Comparison of ENCODE assay signal across 18 cellular contexts in the genomic region with DNA sequence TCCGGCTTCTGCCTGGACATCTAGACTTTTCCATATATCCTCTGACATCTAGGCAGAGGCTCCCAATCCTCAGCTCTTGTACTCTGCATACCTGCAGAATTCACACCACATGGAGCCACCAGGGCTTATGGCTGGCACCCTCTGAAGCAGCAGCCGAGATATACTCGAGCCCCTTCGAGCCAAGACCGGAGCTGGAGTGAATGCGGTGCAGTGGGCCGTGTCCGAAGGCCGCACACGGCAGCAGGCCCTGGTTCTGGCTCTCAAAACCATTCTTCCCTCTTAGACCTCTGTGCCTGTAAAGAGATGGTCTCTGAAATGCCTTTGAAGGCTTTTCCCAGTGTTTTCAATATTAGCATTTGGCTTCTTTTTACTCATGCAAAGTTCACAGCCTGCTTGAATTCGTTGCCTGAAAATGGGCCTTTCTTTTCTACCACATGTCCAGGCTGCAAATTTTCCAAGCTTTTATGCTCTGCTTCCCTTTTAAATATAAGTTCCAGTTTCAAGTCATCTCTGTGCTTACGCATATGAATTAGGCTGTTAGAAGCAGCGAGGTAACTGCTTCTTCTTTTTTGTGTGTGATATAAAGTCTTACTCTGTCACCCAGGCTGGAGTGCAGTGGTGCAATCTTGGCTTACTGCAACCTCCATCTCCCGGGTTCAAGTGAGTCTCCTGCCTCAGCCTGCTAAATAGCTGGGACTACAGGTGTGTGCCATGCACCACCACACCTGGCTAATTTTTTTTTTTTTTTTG. TPM values are rescaled to one million over a fixed set of nuclear protein-coding genes. Genes with fewer than 3 reads are reported as not detected.
DNase-seq lines count a peak whose midpoint lies in the region; ATAC-seq, FAIRE-seq and TF ChIP-seq lines count a peak whose summit lies in the region.
"Had no signal": no experiment of that assay in that cellular context is flagged by ENCODE, and none has a peak within 500 bp of the region (broad histone marks: within the 10 kb centered on the region; RNA-seq: fewer than 3 reads in every experiment).

No MANE protein-coding gene starts in this region.

- H3K36me3 Mint-ChIP-seq in activated CD4-positive, alpha-beta memory T cell treated with anti-CD3 and anti-CD28 coated beads for 36 hours: peaks cover 8% of the 10 kb centered on the region
- peaks cover 56% of the 10 kb centered on the region for H3K36me3 Mint-ChIP-seq in activated CD4-positive, alpha-beta memory T cell treated with anti-CD3 and anti-CD28 coated beads, Interleukin-2, amount 10 ng/mL, durations not matched to agents 7 days and 5 days (ENCODE audit: low read depth)
- no peaks in the 10 kb centered on the region for H3K36me3 Mint-ChIP-seq in stimulated activated memory B cell treated with anti-CD40 and anti-IgM and Interleukin-4, amounts not matched to agents 10 μg/mL and 1 μg/mL and 100 μg/mL, for 72 hours

- H3K9me3 ChIP-seq in OCI-LY3 (ENCODE audit: insufficient read depth, low read length): no peaks in the 10 kb centered on the region; the same call in 1 of the 2 replicates
- H3K9me3 ChIP-seq: A549, esophagus squamous epithelium had no signal

- peaks cover 66% of the 10 kb centered on the region for H3K4me1 ChIP-seq in OCI-LY3 (ENCODE audit: low read length)
- H3K4me1 ChIP-seq: A549, esophagus squamous epithelium, right atrium auricular region had no signal

- H4K20me1 ChIP-seq in OCI-LY3 (ENCODE audit: insufficient read depth, low read length): no peaks in the 10 kb centered on the region

- no peaks in the 10 kb centered on the region for H3K27me3 Mint-ChIP-seq in activated CD4-positive, alpha-beta memory T cell treated with anti-CD3 and anti-CD28 coated beads for 36 hours
- no peaks in the 10 kb centered on the region for H3K27me3 Mint-ChIP-seq in activated CD4-positive, alpha-beta memory T cell treated with anti-CD3 and anti-CD28 coated beads, Interleukin-2, amount 10 ng/mL, durations not matched to agents 7 days and 5 days
- H3K27me3 Mint-ChIP-seq in stimulated activated memory B cell treated with anti-CD40 and anti-IgM and Interleukin-4, amounts not matched to agents 10 μg/mL and 1 μg/mL and 100 μg/mL, for 72 hours: no peaks in the 10 kb centered on the region

- no peaks in the 10 kb centered on the region for H3K9me3 Mint-ChIP-seq in activated CD4-positive, alpha-beta memory T cell treated with anti-CD3 and anti-CD28 coated beads for 36 hours
- peaks cover 3% of the 10 kb centered on the region for H3K9me3 Mint-ChIP-seq in activated CD4-positive, alpha-beta memory T cell treated with anti-CD3 and anti-CD28 coated beads, Interleukin-2, amount 10 ng/mL, durations not matched to agents 7 days and 5 days
- peaks cover 6% of the 10 kb centered on the region for H3K9me3 Mint-ChIP-seq in stimulated activated memory B cell treated with anti-CD40 and anti-IgM and Interleukin-4, amounts not matched to agents 10 μg/mL and 1 μg/mL and 100 μg/mL, for 72 hours

- H3K27ac Mint-ChIP-seq in activated CD4-positive, alpha-beta memory T cell treated with anti-CD3 and anti-CD28 coated beads for 36 hours: peak overlapping the region; percentile 13
- no peak overlapping the region for H3K27ac Mint-ChIP-seq in activated CD4-positive, alpha-beta memory T cell treated with anti-CD3 and anti-CD28 coated beads, Interleukin-2, amount 10 ng/mL, durations not matched to agents 7 days and 5 days
- H3K27ac Mint-ChIP-seq in stimulated activated memory B cell treated with anti-CD40 and anti-IgM and Interleukin-4, amounts not matched to agents 10 μg/mL and 1 μg/mL and 100 μg/mL, for 72 hours: peak overlapping the region; percentile 73

- peak overlapping the region; percentile 45 for H3K27ac ChIP-seq in OCI-LY3 (ENCODE audit: low read length)
- H3K27ac ChIP-seq: A549, esophagus squamous epithelium, right atrium auricular region had no signal

- FAIRE-seq in H54 (lab: Jason Lieb, UNC): no peak
- FAIRE-seq: A549, urothelium cell line had no signal

- no peak overlapping the region for H3K4me3 Mint-ChIP-seq in activated CD4-positive, alpha-beta memory T cell treated with anti-CD3 and anti-CD28 coated beads for 36 hours
- H3K4me3 Mint-ChIP-seq in activated CD4-positive, alpha-beta memory T cell treated with anti-CD3 and anti-CD28 coated beads, Interleukin-2, amount 10 ng/mL, durations not matched to agents 7 days and 5 days: no peak overlapping the region
- H3K4me3 Mint-ChIP-seq in stimulated activated memory B cell treated with anti-CD40 and anti-IgM and Interleukin-4, amounts not matched to agents 10 μg/mL and 1 μg/mL and 100 μg/mL, for 72 hours: no peak overlapping the region

- no peak for TF ChIP-seq POLR2A in H54 (IDR thresholded peaks at IDR 0.05; ENCODE audit: low read depth, low read length)

- peaks cover 7% of the 10 kb centered on the region for H3K36me3 ChIP-seq in OCI-LY3 (replicated peaks; ENCODE audit: low read depth, low read length)
- H3K36me3 ChIP-seq: esophagus squamous epithelium, right atrium auricular region had no signal

- no peak overlapping the region for H3K4me3 ChIP-seq in OCI-LY3 (ENCODE audit: low read length)
- H3K4me3 ChIP-seq: A549, esophagus squamous epithelium, right atrium auricular region had no signal

- TF ChIP-seq CTCF in OCI-LY3 (IDR thresholded peaks at IDR 0.05; ENCODE audit: low read depth, low read length): no peak

- POLR2A ChIA-PET in activated CD4-positive, alpha-beta memory T cell treated with anti-CD3 and anti-CD28 coated beads for 36 hours (lab: Charles Lee): interaction anchor here (0.6 kb wide), 1 partner anchor 45 kb away, joined by 3 read pairs; no protein-coding TSS in a partner anchor
- POLR2A ChIA-PET in activated CD4-positive, alpha-beta memory T cell treated with anti-CD3 and anti-CD28 coated beads, Interleukin-2, amount 10 ng/mL, durations not matched to agents 7 days and 5 days (lab: Charles Lee): no interaction called here

- H3K27me3 ChIP-seq in OCI-LY3 (ENCODE audit: low read depth, low read length): peaks cover 6% of the 10 kb centered on the region; the same call in 1 of the 2 replicates
- H3K27me3 ChIP-seq: right atrium auricular region had no signal

- H3K4me1 Mint-ChIP-seq in activated CD4-positive, alpha-beta memory T cell treated with anti-CD3 and anti-CD28 coated beads for 36 hours (ENCODE audit: low read depth): peaks cover 87% of the 10 kb centered on the region
- peaks cover 89% of the 10 kb centered on the region for H3K4me1 Mint-ChIP-seq in activated CD4-positive, alpha-beta memory T cell treated with anti-CD3 and anti-CD28 coated beads, Interleukin-2, amount 10 ng/mL, durations not matched to agents 7 days and 5 days
- peaks cover 82% of the 10 kb centered on the region for H3K4me1 Mint-ChIP-seq in stimulated activated memory B cell treated with anti-CD40 and anti-IgM and Interleukin-4, amounts not matched to agents 10 μg/mL and 1 μg/mL and 100 μg/mL, for 72 hours

- intact Hi-C loops in activated CD4-positive, alpha-beta memory T cell treated with anti-CD3 and anti-CD28 coated beads for 36 hours (cut with micrococcal nuclease): loop anchor here (2.0 kb wide), 1 partner anchor 35 kb away; no protein-coding TSS in a partner anchor

- no peak overlapping the region for H3K9ac ChIP-seq in OCI-LY3 (ENCODE audit: low read length)

- no peak overlapping the region for H2AFZ ChIP-seq in OCI-LY3 (ENCODE audit: low read depth, low read length)

- DNase-seq in activated CD4-positive, alpha-beta memory T cell treated with anti-CD3 and anti-CD28 coated beads for 36 hours: no peak
- no peak for DNase-seq in activated CD4-positive, alpha-beta memory T cell treated with anti-CD3 and anti-CD28 coated beads, Interleukin-2, amount 10 ng/mL, durations not matched to agents 7 days and 5 days
- DNase-seq in fibroblast of gingiva (ENCODE audit: low read depth): peak; percentile 0
- DNase-seq in activated T-cell treated with anti-CD3 and anti-CD28 coated beads, Interleukin-2, amount 50 U/mL, for 1 hour: no peak
- DNase-seq in H54 (ENCODE audit: insufficient read length, low spot score): no peak
- DNase-seq: activated CD4-positive, CD25-positive, alpha-beta regulatory T cell treated with anti-CD3 and anti-CD28 coated beads, Interleukin-2, amount 50 U/mL, for 72 hours; activated T-cell treated with anti-CD3 and anti-CD28 coated beads, Interleukin-2, amount 50 U/mL, for 48 hours; esophagus squamous epithelium; hypothalamus; NCI-H2171; OCI-M1; stimulated activated CD4-positive, alpha-beta T cell treated with anti-CD3 and anti-CD28 coated beads, Interleukin-4, amount 100 ng/mL, for 24 hours had no signal

- H3K4me2 ChIP-seq in OCI-LY3 (ENCODE audit: low read length): peak overlapping the region; percentile 34
- H3K4me2 ChIP-seq: A549 had no signal

- peak; percentile 57 for ATAC-seq in stimulated activated memory B cell treated with anti-CD40 and anti-IgM and Interleukin-4, amounts not matched to agents 10 μg/mL and 1 μg/mL and 100 μg/mL, for 72 hours
- ATAC-seq in HG03045 (IDR thresholded peaks at IDR 0.05; ENCODE audit: unreplicated experiment): no peak
- ATAC-seq: A549 had no signal

- H3K79me2 ChIP-seq in OCI-LY3 (ENCODE audit: low read length): no peaks in the 10 kb centered on the region

- CTCF ChIA-PET in activated CD4-positive, alpha-beta memory T cell treated with anti-CD3 and anti-CD28 coated beads for 36 hours (lab: Charles Lee): no interaction called here
- CTCF ChIA-PET in activated CD4-positive, alpha-beta memory T cell treated with anti-CD3 and anti-CD28 coated beads, Interleukin-2, amount 10 ng/mL, durations not matched to agents 7 days and 5 days (lab: Charles Lee): no interaction called here

RNA-seq across cellular contexts. Expression of gene SIRPB1, which starts 3.9 kb away (rescaled TPM):
- 1 to 10 TPM; 1.3 to 2.0 TPM for total RNA-seq in activated CD4-positive, alpha-beta memory T cell treated with anti-CD3 and anti-CD28 coated beads for 36 hours
- total RNA-seq in activated CD4-positive, alpha-beta memory T cell treated with anti-CD3 and anti-CD28 coated beads, Interleukin-2, amount 10 ng/mL, durations not matched to agents 7 days and 5 days: 1 to 10 TPM; 5.1 to 7.1 TPM

RNA-seq across cellular contexts. Expression of gene SIRPG, which starts 33.9 kb away (rescaled TPM):
- total RNA-seq in activated CD4-positive, alpha-beta memory T cell treated with anti-CD3 and anti-CD28 coated beads for 36 hours: 10 to 100 TPM; 27.9 to 28.5 TPM
- total RNA-seq in activated CD4-positive, alpha-beta memory T cell treated with anti-CD3 and anti-CD28 coated beads, Interleukin-2, amount 10 ng/mL, durations not matched to agents 7 days and 5 days: 100 to 1,000 TPM; 109 to 111 TPM
- total RNA-seq: right atrium auricular region had no signal
